In genomic region chr15:33671456-33671855, GRCh38 we compare ENCODE assay signal across 14 cellular contexts.
DNase-seq lines count a peak whose midpoint lies in the region; ATAC-seq and TF ChIP-seq lines count a peak whose summit lies in the region.
"Had no signal": no experiment of that assay in that cellular context is flagged by ENCODE, and none has a peak within 500 bp of the region (broad histone marks: within the 10 kb centered on the region; RNA-seq: fewer than 3 reads in every experiment).

No MANE protein-coding gene starts in this region.

- no peak for TF ChIP-seq CTCF in GM12864 (IDR thresholded peaks at IDR 0.05; ENCODE audit: low read depth, low read length, missing control alignments)
- TF ChIP-seq CTCF in GM10266 (IDR thresholded peaks at IDR 0.05; ENCODE audit: control insufficient read depth, insufficient read depth, low read depth, missing control alignments), result no peak

- DNase-seq in GM12864 (ENCODE audit: low read depth) (peak; percentile 69), erythroblast (lab: John Stamatoyannopoulos, UW) (no peak), GM10266 (ENCODE audit: extremely low spot score) (no peak), D341Med (ENCODE audit: low spot score) (no peak)
- DNase-seq: central memory CD4-positive, alpha-beta T cell; DMS 273 treated with DMSO at 0.1 percent for 48 hours; mucosa of descending colon; NCI-H1417; stimulated activated naive CD8-positive, alpha-beta T cell treated with anti-CD3 and anti-CD28 coated beads, Interleukin-15, amount 100 ng/mL, for 72 hours; T-helper 17 cell had no signal

- H3K4me3 ChIP-seq in GM12864 (ENCODE audit: low read depth, low read length), result no peak overlapping the region
- H3K4me3 ChIP-seq: mucosa of descending colon had no signal

- ATAC-seq in GM19395 (IDR thresholded peaks at IDR 0.05; ENCODE audit: unreplicated experiment) (peak; percentile 91), HG02763 (IDR thresholded peaks at IDR 0.05; ENCODE audit: unreplicated experiment) (peak; percentile 85), HG03469 (IDR thresholded peaks at IDR 0.05; ENCODE audit: unreplicated experiment) (peak; percentile 93), HG03439 (IDR thresholded peaks at IDR 0.05; ENCODE audit: unreplicated experiment) (no peak)
- ATAC-seq: mucosa of descending colon; stimulated activated naive CD8-positive, alpha-beta T cell treated with anti-CD3 and anti-CD28 coated beads, Interleukin-15, amount 100 ng/mL, for 72 hours; T-helper 17 cell had no signal

- no peak for TF ChIP-seq POLR2A in erythroblast (IDR thresholded peaks at IDR 0.05; ENCODE audit: low read length)
